Comparison of ENCODE assay signal across 20 cellular contexts in genomic region chr12:1493781-1494180, GRCh38.
A peak's percentile ranks its signal among the peaks of the same experiment; 100 is the strongest.
DNase-seq lines count a peak whose midpoint lies in the region; ATAC-seq and TF ChIP-seq lines count a peak whose summit lies in the region.
"Had no signal": no experiment of that assay in that cellular context is flagged by ENCODE, and none has a peak within 500 bp of the region (broad histone marks: within the 10 kb centered on the region; RNA-seq: fewer than 3 reads in every experiment).

No MANE protein-coding gene starts in this region.

- no peak overlapping the region for H2AFZ ChIP-seq in osteoblast (ENCODE audit: low read length)

- H3K9me3 Mint-ChIP-seq in natural killer cell treated with Interleukin-12 subunit alpha and Interleukin-12 subunit beta and Interleukin-15 and Interleukin-18, amount 100 ng/mL, for 72 hours: no peaks in the 10 kb centered on the region
- H3K9me3 Mint-ChIP-seq in natural killer cell: no peaks in the 10 kb centered on the region
- H3K9me3 Mint-ChIP-seq in endodermal cell: peaks cover 11% of the 10 kb centered on the region
- H3K9me3 Mint-ChIP-seq: CD4-positive, alpha-beta memory T cell had no signal

- H3K4me2 ChIP-seq in osteoblast (ENCODE audit: insufficient read depth, low read length): no peak overlapping the region
- H3K4me2 ChIP-seq: BLaER1 had no signal

- WGBS in endodermal cell (ENCODE audit: insufficient coverage in 1 of 2, insufficient read length in 1 of 2), 2 experiments: 96 to 100% methylated on average over 7 to 10 of the region's 10 CpGs

- peaks cover 5% of the 10 kb centered on the region in 2 donors for H3K4me1 Mint-ChIP-seq in natural killer cell treated with Interleukin-12 subunit alpha and Interleukin-12 subunit beta and Interleukin-15 and Interleukin-18, amount 100 ng/mL, for 72 hours (ENCODE audit: low read depth in 2 of 2)
- H3K4me1 Mint-ChIP-seq in natural killer cell: peaks cover 6% of the 10 kb centered on the region in 2 donors
- peaks cover 36% of the 10 kb centered on the region for H3K4me1 Mint-ChIP-seq in endodermal cell

- H3K27me3 Mint-ChIP-seq in natural killer cell treated with Interleukin-12 subunit alpha and Interleukin-12 subunit beta and Interleukin-15 and Interleukin-18, amount 100 ng/mL, for 72 hours: no peaks in the 10 kb centered on the region
- H3K27me3 Mint-ChIP-seq in natural killer cell (ENCODE audit: low read depth in 2 of 2): no peaks in the 10 kb centered on the region
- H3K27me3 Mint-ChIP-seq in endodermal cell (ENCODE audit: insufficient read depth): no peaks in the 10 kb centered on the region
- H3K27me3 Mint-ChIP-seq: CD4-positive, alpha-beta memory T cell had no signal

- no peak for TF ChIP-seq CTCF in natural killer cell (IDR thresholded peaks at IDR 0.05)
- no peak for TF ChIP-seq CTCF in endodermal cell (conservative IDR thresholded peaks at IDR 0.05)
- TF ChIP-seq CTCF in osteoblast (IDR thresholded peaks at IDR 0.05; ENCODE audit: extremely low read depth, low read depth, low read length): no peak

- no peak overlapping the region for H3K4me3 Mint-ChIP-seq in natural killer cell treated with Interleukin-12 subunit alpha and Interleukin-12 subunit beta and Interleukin-15 and Interleukin-18, amount 100 ng/mL, for 72 hours
- H3K4me3 Mint-ChIP-seq in natural killer cell (no peak overlapping the region), endodermal cell (no peak overlapping the region)
- H3K4me3 Mint-ChIP-seq: CD14-positive monocyte; CD4-positive, alpha-beta memory T cell had no signal

- no peak overlapping the region for H3K27ac Mint-ChIP-seq in natural killer cell treated with Interleukin-12 subunit alpha and Interleukin-12 subunit beta and Interleukin-15 and Interleukin-18, amount 100 ng/mL, for 72 hours
- H3K27ac Mint-ChIP-seq in natural killer cell: no peak overlapping the region
- H3K27ac Mint-ChIP-seq in endodermal cell: no peak overlapping the region

- H3K27me3 ChIP-seq in endodermal cell (ENCODE audit: control insufficient read depth, insufficient read depth, low read length, poor library complexity, severe bottlenecking): no peaks in the 10 kb centered on the region
- H3K27me3 ChIP-seq in osteoblast (ENCODE audit: insufficient read depth, low read length): no peaks in the 10 kb centered on the region
- H3K27me3 ChIP-seq: BLaER1 had no signal

- CTCF ChIA-PET in HEK293T (lab: Yijun Ruan, JAX): no interaction called here

- intact Hi-C loops in natural killer cell (cut with micrococcal nuclease): no loop called here

- H3K4me1 ChIP-seq in endodermal cell (ENCODE audit: control insufficient read depth, insufficient read depth, low read length): peaks cover 14% of the 10 kb centered on the region
- peaks cover 19% of the 10 kb centered on the region for H3K4me1 ChIP-seq in osteoblast (ENCODE audit: insufficient read depth, low read length)

- peaks cover 20% of the 10 kb centered on the region for H3K36me3 ChIP-seq in endodermal cell (ENCODE audit: control insufficient read depth, insufficient read depth, low read length)
- peaks cover 27% of the 10 kb centered on the region for H3K36me3 ChIP-seq in osteoblast (ENCODE audit: insufficient read depth, low read length)

- H3K36me3 Mint-ChIP-seq in natural killer cell treated with Interleukin-12 subunit alpha and Interleukin-12 subunit beta and Interleukin-15 and Interleukin-18, amount 100 ng/mL, for 72 hours: no peaks in the 10 kb centered on the region
- H3K36me3 Mint-ChIP-seq in natural killer cell (no peaks in the 10 kb centered on the region), endodermal cell (ENCODE audit: low read depth) (peaks cover 56% of the 10 kb centered on the region)

- no peak for ATAC-seq in natural killer cell treated with Interleukin-12 subunit alpha and Interleukin-12 subunit beta and Interleukin-15 and Interleukin-18, amount 100 ng/mL, for 72 hours
- ATAC-seq in natural killer cell (no peak), HG02798 (IDR thresholded peaks at IDR 0.05; ENCODE audit: poor library complexity, unreplicated experiment) (no peak)
- ATAC-seq: GM12878 had no signal

- H3K79me2 ChIP-seq in osteoblast (ENCODE audit: insufficient read depth, low read length): no peaks in the 10 kb centered on the region

- no peak overlapping the region for H3K9ac ChIP-seq in endodermal cell (ENCODE audit: extremely low read depth, low read length, poor library complexity, severe bottlenecking)
- H3K9ac ChIP-seq: BLaER1 had no signal

- no peak overlapping the region for H3K4me3 ChIP-seq in endodermal cell (ENCODE audit: low read length)
- H3K4me3 ChIP-seq in osteoblast (ENCODE audit: insufficient read depth, low read length): no peak overlapping the region
- H3K4me3 ChIP-seq: BLaER1, GM12878 had no signal

- no peaks in the 10 kb centered on the region for H4K20me1 ChIP-seq in osteoblast (ENCODE audit: insufficient read depth, low read length)
- H4K20me1 ChIP-seq: BLaER1 had no signal

- H3K9me3 ChIP-seq in endodermal cell (ENCODE audit: control insufficient read depth, low read length) (no peaks in the 10 kb centered on the region), osteoblast (ENCODE audit: low read depth, low read length) (no peaks in the 10 kb centered on the region)
- H3K9me3 ChIP-seq: BLaER1 had no signal

- H3K27ac ChIP-seq in endodermal cell (ENCODE audit: low read depth, low read length) (no peak overlapping the region), osteoblast (ENCODE audit: low read depth, low read length) (no peak overlapping the region)
- H3K27ac ChIP-seq: BLaER1, HL-60 had no signal

- peak; percentile 20 for DNase-seq in natural killer cell treated with Interleukin-12 subunit alpha and Interleukin-12 subunit beta and Interleukin-15 and Interleukin-18, amount 100 ng/mL, for 72 hours (ENCODE audit: low spot score)
- DNase-seq in natural killer cell (no peak), endodermal cell (peak; percentile 38), osteoblast (ENCODE audit: insufficient read length, low spot score, missing footprints) (peak; percentile 19), NCI-H526 treated with DMSO at 0.1 percent for 48 hours (lab: John Stamatoyannopoulos, UW) (no peak), HEK293T (ENCODE audit: extremely low spot score) (no peak)
- DNase-seq: 8988T; CD4-positive, alpha-beta memory T cell; COR-L47; DMS 273 treated with DMSO at 0.1 percent for 48 hours; DMS53; DND-41; EL; GOT3; H7 had no signal

- POLR2A ChIA-PET in HEK293T (lab: Yijun Ruan, JAX): no interaction called here

TF ChIP-seq in HEK293T, 16 proteins besides CTCF, POLR2A, EP300 and RAD21:
- TF ChIP-seq L3MBTL2 (conservative IDR thresholded peaks at IDR 0.05): no peak
- TF ChIP-seq FOXK2 (IDR thresholded peaks at IDR 0.05): no peak
- no peak for TF ChIP-seq FOXM1 (IDR thresholded peaks at IDR 0.05; ENCODE audit: borderline replicate concordance)
- TF ChIP-seq PKNOX1 (IDR thresholded peaks at IDR 0.05): no peak
- no peak for TF ChIP-seq ELF4 (IDR thresholded peaks at IDR 0.05)
- TF ChIP-seq FOXA1 (IDR thresholded peaks at IDR 0.05): no peak
- no peak for TF ChIP-seq SUZ12 (IDR thresholded peaks at IDR 0.05)
- no peak for TF ChIP-seq BHLHE40 (IDR thresholded peaks at IDR 0.05; ENCODE audit: borderline replicate concordance)
- no peak for TF ChIP-seq ARNT (IDR thresholded peaks at IDR 0.05)

Comparison
In these comparisons a context has a peak if more than half of its experiments do, and no peak if none do; other contexts are left out.
1. DNase-seq: peak in natural killer cell treated with Interleukin-12 subunit alpha and Interleukin-12 subunit beta and Interleukin-15 and Interleukin-18, amount 100 ng/mL, for 72 hours (single experiment), endodermal cell (single experiment) and osteoblast (single experiment); none in natural killer cell (single experiment), NCI-H526 treated with DMSO at 0.1 percent for 48 hours (single experiment) and HEK293T (single experiment).